ENCODE assay signal across 8 cellular contexts in genomic region chr19:38316477-38317067, GRCh38. TPM values are rescaled to one million over a fixed set of nuclear protein-coding genes. Genes with fewer than 3 reads are reported as not detected.
DNase-seq lines count a peak whose midpoint lies in the region; ATAC-seq and TF ChIP-seq lines count a peak whose summit lies in the region.

No MANE protein-coding gene starts in this region.

- H4K20me1 ChIP-seq in hepatocyte (ENCODE audit: insufficient read depth, poor library complexity, severe bottlenecking): no peaks in the 10 kb centered on the region

- no peaks in the 10 kb centered on the region for H3K36me3 Mint-ChIP-seq in activated naive CD4-positive, alpha-beta T cell treated with anti-CD3 and anti-CD28 coated beads for 36 hours (ENCODE audit: low read depth)

- 49% methylated on average over 8 of the region's 8 CpGs for WGBS in hepatocyte (ENCODE audit: low lambda C conversion rate, missing lambda C conversion rate)

- H3K36me3 ChIP-seq in WERI-Rb-1: no peaks in the 10 kb centered on the region; the same call in 1 of the 2 replicates
- no peaks in the 10 kb centered on the region for H3K36me3 ChIP-seq in hepatocyte (replicated peaks; ENCODE audit: insufficient read depth, low read depth)
- H3K36me3 ChIP-seq in stomach smooth muscle (ENCODE audit: control insufficient read depth in 2 of 2, insufficient read depth in 2 of 2, low read length in 2 of 2): no peaks in the 10 kb centered on the region

- no peak for DNase-seq in activated naive CD4-positive, alpha-beta T cell treated with anti-CD3 and anti-CD28 coated beads for 36 hours
- DNase-seq in activated naive CD4-positive, alpha-beta T cell treated with Interleukin-2 at 50 U/mL for 16 hours: no peak
- no peak for DNase-seq in WERI-Rb-1
- DNase-seq in hepatocyte (ENCODE audit: low spot score): no peak
- no peak for DNase-seq in GDM1 (lab: John Stamatoyannopoulos, UW)
- DNase-seq in UCSD-AML1 (lab: John Stamatoyannopoulos, UW; ENCODE audit: unreplicated experiment): no peak

- peaks cover 4% of the 10 kb centered on the region for H3K79me2 ChIP-seq in hepatocyte

- H3K27me3 ChIP-seq in WERI-Rb-1 (ENCODE audit: insufficient read depth, low read depth, severe bottlenecking): no peaks in the 10 kb centered on the region
- H3K27me3 ChIP-seq in hepatocyte: peaks cover 17% of the 10 kb centered on the region
- H3K27me3 ChIP-seq in stomach smooth muscle (ENCODE audit: control insufficient read depth in 1 of 2, insufficient read depth in 2 of 2, low read length in 2 of 2): no peaks in the 10 kb centered on the region

- H2AFZ ChIP-seq in hepatocyte: peak overlapping the region; percentile 58

- TF ChIP-seq CTCF in WERI-Rb-1 (IDR thresholded peaks at IDR 0.05; ENCODE audit: low read depth, low read length): no peak
- TF ChIP-seq CTCF in hepatocyte (IDR thresholded peaks at IDR 0.05; ENCODE audit: poor library complexity): no peak

- H3K9me3 ChIP-seq in WERI-Rb-1 (ENCODE audit: severe bottlenecking) (no peaks in the 10 kb centered on the region), hepatocyte (ENCODE audit: low read depth) (no peaks in the 10 kb centered on the region), stomach smooth muscle (ENCODE audit: control insufficient read depth in 2 of 2, low read length in 2 of 2) (no peaks in the 10 kb centered on the region)

- H3K9me3 Mint-ChIP-seq in activated naive CD4-positive, alpha-beta T cell treated with anti-CD3 and anti-CD28 coated beads for 36 hours: no peaks in the 10 kb centered on the region

- H3K9ac ChIP-seq in stomach smooth muscle (ENCODE audit: low read length in 2 of 2): peak overlapping the region; percentile 60 to 68

- H3K4me1 ChIP-seq in hepatocyte (ENCODE audit: insufficient read depth) (no peaks in the 10 kb centered on the region), stomach smooth muscle (ENCODE audit: control insufficient read depth, insufficient read depth, low read length) (peaks cover 43% of the 10 kb centered on the region)

- H3K4me3 Mint-ChIP-seq in activated naive CD4-positive, alpha-beta T cell treated with anti-CD3 and anti-CD28 coated beads for 36 hours: peak overlapping the region; percentile 89

- no peak for ATAC-seq in GM18519 (IDR thresholded peaks at IDR 0.05; ENCODE audit: low FRiP score, unreplicated experiment)

- peaks cover 55% of the 10 kb centered on the region for H3K4me1 Mint-ChIP-seq in activated naive CD4-positive, alpha-beta T cell treated with anti-CD3 and anti-CD28 coated beads for 36 hours (ENCODE audit: low read depth)

- H3K4me2 ChIP-seq in hepatocyte: peak overlapping the region; percentile 74

- CTCF ChIA-PET in activated naive CD4-positive, alpha-beta T cell treated with anti-CD3 and anti-CD28 coated beads for 36 hours (lab: Charles Lee): no interaction called here

- H3K27me3 Mint-ChIP-seq in activated naive CD4-positive, alpha-beta T cell treated with anti-CD3 and anti-CD28 coated beads for 36 hours (ENCODE audit: low read depth): no peaks in the 10 kb centered on the region

- H3K27ac ChIP-seq in WERI-Rb-1 (peak overlapping the region; percentile 34), hepatocyte (peak overlapping the region; percentile 71), stomach smooth muscle (ENCODE audit: low read length) (peak overlapping the region; percentile 76)

- intact Hi-C loops in activated naive CD4-positive, alpha-beta T cell treated with anti-CD3 and anti-CD28 coated beads for 36 hours (cut with micrococcal nuclease): loop anchor here (1.0 to 10.0 kb wide), 9 partner anchors 19 to 1002 kb away; partner anchors contain the start of genes CATSPERG, ECH1, EIF3K and MAP4K1

- peak overlapping the region; percentile 92 for H3K27ac Mint-ChIP-seq in activated naive CD4-positive, alpha-beta T cell treated with anti-CD3 and anti-CD28 coated beads for 36 hours

- H3K4me3 ChIP-seq in WERI-Rb-1 (ENCODE audit: low read depth, low read length) (peak overlapping the region; percentile 37), hepatocyte (peak overlapping the region; percentile 9), stomach smooth muscle (ENCODE audit: low read length in 2 of 2) (peak overlapping the region; percentile 71 to 72)

- H3K9me2 ChIP-seq in hepatocyte (replicated peaks; ENCODE audit: insufficient read depth): no peaks in the 10 kb centered on the region

RNA-seq across cellular contexts. Expression of gene YIF1B, which starts 0.8 kb away (rescaled TPM):
- total RNA-seq in activated naive CD4-positive, alpha-beta T cell treated with anti-CD3 and anti-CD28 coated beads for 36 hours: 10 to 100 TPM; 56.0 to 61.1 TPM
- 50.0 and 54.9 TPM in 2 replicates for total RNA-seq in hepatocyte
- polyA plus RNA-seq in hepatocyte: 101 and 105 TPM in 2 replicates

RNA-seq across cellular contexts. Expression of gene KCNK6, which starts 3.1 kb away (rescaled TPM):
- 1 to 10 TPM; 4.7 to 5.8 TPM for total RNA-seq in activated naive CD4-positive, alpha-beta T cell treated with anti-CD3 and anti-CD28 coated beads for 36 hours
- 7.1 and 9.0 TPM in 2 replicates for total RNA-seq in hepatocyte
- 16.0 and 21.5 TPM in 2 replicates for polyA plus RNA-seq in hepatocyte

RNA-seq across cellular contexts. Expression of gene C19orf33, which starts 12.5 kb away (rescaled TPM):
- not detected for total RNA-seq in activated naive CD4-positive, alpha-beta T cell treated with anti-CD3 and anti-CD28 coated beads for 36 hours
- total RNA-seq in hepatocyte: 126 and 153 TPM in 2 replicates
- 118 and 123 TPM in 2 replicates for polyA plus RNA-seq in hepatocyte

RNA-seq across cellular contexts. Expression of gene CATSPERG, which starts 19.1 kb away (rescaled TPM):
- 1 to 10 TPM; 2.5 to 2.7 TPM for total RNA-seq in activated naive CD4-positive, alpha-beta T cell treated with anti-CD3 and anti-CD28 coated beads for 36 hours
- total RNA-seq in hepatocyte: 14.5 and 19.1 TPM in 2 replicates
- 26.1 and 38.0 TPM in 2 replicates for polyA plus RNA-seq in hepatocyte

RNA-seq across cellular contexts. Expression of gene SPINT2, which starts 52.2 kb away (rescaled TPM):
- total RNA-seq in activated naive CD4-positive, alpha-beta T cell treated with anti-CD3 and anti-CD28 coated beads for 36 hours: 10 to 100 TPM; 35.3 to 36.5 TPM
- total RNA-seq in hepatocyte: 508 and 590 TPM in 2 replicates
- 834 and 885 TPM in 2 replicates for polyA plus RNA-seq in hepatocyte

Comparison
In these comparisons a context has a peak if more than half of its experiments do, and no peak if none do; other contexts are left out.
1. H3K4me3 ChIP-seq: peak in every context shown above with its lines; median percentile 72 in stomach smooth muscle; 37 in WERI-Rb-1; 9 in hepatocyte.
2. RNA of gene C19orf33, which starts 12.5 kb away (total RNA-seq): 126 to 153 TPM in hepatocyte; not detected in activated naive CD4-positive, alpha-beta T cell treated with anti-CD3 and anti-CD28 coated beads for 36 hours; every median in the first group is over 100 times any median in the second.
3. Peak in every context shown above with its lines, with median percentiles within 50 percentile points of each other: H3K27ac ChIP-seq.